In genomic region chr22:34847072-34847471, GRCh38 we compare ENCODE assay signal across 16 cellular contexts.
DNase-seq lines count a peak whose midpoint lies in the region; ATAC-seq and TF ChIP-seq lines count a peak whose summit lies in the region.
"Had no signal": no experiment of that assay in that cellular context is flagged by ENCODE, and none has a peak within 500 bp of the region (broad histone marks: within the 10 kb centered on the region; RNA-seq: fewer than 3 reads in every experiment).

No MANE protein-coding gene starts in this region.

- H3K9ac ChIP-seq in BLaER1 treated with 17β-estradiol and CSF1 and Interleukin-3, amounts not matched to agents 10 nM and 100 nM = no peak overlapping the region

- no peak overlapping the region for H3K27ac Mint-ChIP-seq in type B pancreatic cell
- no peak overlapping the region for H3K27ac Mint-ChIP-seq in HFFc6
- H3K27ac Mint-ChIP-seq: activated naive CD4-positive, alpha-beta T cell treated with anti-CD3 and anti-CD28 coated beads, Interleukin-2, amount 10 ng/mL, durations not matched to agents 7 days and 5 days; B cell had no signal

- H4K20me1 ChIP-seq in BLaER1 treated with 17β-estradiol and CSF1 and Interleukin-3, amounts not matched to agents 10 nM and 100 nM = no peaks in the 10 kb centered on the region

- peak; percentile 11 for DNase-seq in amniotic stem cell (lab: John Stamatoyannopoulos, UW)
- no peak for DNase-seq in mesenteric fat pad (ENCODE audit: low spot score)
- DNase-seq in type B pancreatic cell (ENCODE audit: extremely low spot score, unreplicated experiment) = no peak
- no peak for DNase-seq in HFFc6
- no peak for DNase-seq in NAMALWA (ENCODE audit: low spot score)
- DNase-seq: activated CD4-positive, CD25-positive, alpha-beta regulatory T cell; activated naive CD4-positive, alpha-beta T cell treated with anti-CD3 and anti-CD28 coated beads, Interleukin-2, amount 10 ng/mL, durations not matched to agents 7 days and 5 days; glutamatergic neuron; lower lobe of right lung; NCI-H1417 had no signal

- H3K9me3 Mint-ChIP-seq in type B pancreatic cell = no peaks in the 10 kb centered on the region
- peaks cover 65% of the 10 kb centered on the region for H3K9me3 Mint-ChIP-seq in HFFc6

- H3K4me1 Mint-ChIP-seq in type B pancreatic cell (ENCODE audit: unreplicated experiment) (no peaks in the 10 kb centered on the region), HFFc6 (ENCODE audit: low read depth) (no peaks in the 10 kb centered on the region)
- H3K4me1 Mint-ChIP-seq: activated naive CD4-positive, alpha-beta T cell treated with anti-CD3 and anti-CD28 coated beads, Interleukin-2, amount 10 ng/mL, durations not matched to agents 7 days and 5 days; B cell had no signal

- H3K9me3 ChIP-seq in BLaER1 treated with 17β-estradiol and CSF1 and Interleukin-3, amounts not matched to agents 10 nM and 100 nM (replicated peaks in 1 of 11) = peaks cover 13 to 25% (median 19%) of the 10 kb centered on the region in 11 experiments
- H3K9me3 ChIP-seq: lower lobe of right lung, SJSA1 had no signal

- no peaks in the 10 kb centered on the region for H3K27me3 Mint-ChIP-seq in type B pancreatic cell
- H3K27me3 Mint-ChIP-seq in HFFc6 (ENCODE audit: insufficient read depth) = no peaks in the 10 kb centered on the region
- H3K27me3 Mint-ChIP-seq: activated naive CD4-positive, alpha-beta T cell treated with anti-CD3 and anti-CD28 coated beads, Interleukin-2, amount 10 ng/mL, durations not matched to agents 7 days and 5 days had no signal

- TF ChIP-seq CTCF in type B pancreatic cell (conservative IDR thresholded peaks at IDR 0.05) (no peak), HFFc6 (IDR thresholded peaks at IDR 0.05) (no peak)

- H3K4me2 ChIP-seq in BLaER1 treated with 17β-estradiol and CSF1 and Interleukin-3, amounts not matched to agents 10 nM and 100 nM = peak overlapping the region in 6 of 11 experiments; percentile 1 to 50 (median 46); a peak in 10 of 22 replicates

- H3K4me3 ChIP-seq in BLaER1 treated with 17β-estradiol and CSF1 and Interleukin-3, amounts not matched to agents 10 nM and 100 nM = no peak overlapping the region
- H3K4me3 ChIP-seq: lower lobe of right lung, SJSA1 had no signal

- no peaks in the 10 kb centered on the region for H3K27me3 ChIP-seq in BLaER1 treated with 17β-estradiol and CSF1 and Interleukin-3, amounts not matched to agents 10 nM and 100 nM

- H3K27ac ChIP-seq in BLaER1 treated with 17β-estradiol and CSF1 and Interleukin-3, amounts not matched to agents 10 nM and 100 nM = no peak overlapping the region
- H3K27ac ChIP-seq: HL-60, lower lobe of right lung, SJSA1 had no signal

- peak; percentile 74 for ATAC-seq in GM19372 (IDR thresholded peaks at IDR 0.05; ENCODE audit: low read depth, unreplicated experiment)
- peak; percentile 80 for ATAC-seq in HG03354 (IDR thresholded peaks at IDR 0.05; ENCODE audit: poor library complexity, severe bottlenecking, unreplicated experiment)
- ATAC-seq: lower lobe of right lung had no signal

- H3K4me3 Mint-ChIP-seq in type B pancreatic cell (no peak overlapping the region), HFFc6 (no peak overlapping the region)
- H3K4me3 Mint-ChIP-seq: activated naive CD4-positive, alpha-beta T cell treated with anti-CD3 and anti-CD28 coated beads, Interleukin-2, amount 10 ng/mL, durations not matched to agents 7 days and 5 days; B cell had no signal

- peaks cover 27 to 54% (median 43%) of the 10 kb centered on the region in 10 experiments for H3K4me1 ChIP-seq in BLaER1 treated with 17β-estradiol and CSF1 and Interleukin-3, amounts not matched to agents 10 nM and 100 nM
- H3K4me1 ChIP-seq: lower lobe of right lung, SJSA1 had no signal

- H3K36me3 Mint-ChIP-seq in type B pancreatic cell (no peaks in the 10 kb centered on the region), HFFc6 (ENCODE audit: low read depth) (peaks cover 8% of the 10 kb centered on the region; the same call in 1 of the 2 replicates)
- H3K36me3 Mint-ChIP-seq: activated naive CD4-positive, alpha-beta T cell treated with anti-CD3 and anti-CD28 coated beads, Interleukin-2, amount 10 ng/mL, durations not matched to agents 7 days and 5 days had no signal

- H3K36me3 ChIP-seq in BLaER1 treated with 17β-estradiol and CSF1 and Interleukin-3, amounts not matched to agents 10 nM and 100 nM = no peaks in the 10 kb centered on the region
- H3K36me3 ChIP-seq: lower lobe of right lung, SJSA1 had no signal
